8 cellular contexts compared by ENCODE assay signal in the genomic region with DNA sequence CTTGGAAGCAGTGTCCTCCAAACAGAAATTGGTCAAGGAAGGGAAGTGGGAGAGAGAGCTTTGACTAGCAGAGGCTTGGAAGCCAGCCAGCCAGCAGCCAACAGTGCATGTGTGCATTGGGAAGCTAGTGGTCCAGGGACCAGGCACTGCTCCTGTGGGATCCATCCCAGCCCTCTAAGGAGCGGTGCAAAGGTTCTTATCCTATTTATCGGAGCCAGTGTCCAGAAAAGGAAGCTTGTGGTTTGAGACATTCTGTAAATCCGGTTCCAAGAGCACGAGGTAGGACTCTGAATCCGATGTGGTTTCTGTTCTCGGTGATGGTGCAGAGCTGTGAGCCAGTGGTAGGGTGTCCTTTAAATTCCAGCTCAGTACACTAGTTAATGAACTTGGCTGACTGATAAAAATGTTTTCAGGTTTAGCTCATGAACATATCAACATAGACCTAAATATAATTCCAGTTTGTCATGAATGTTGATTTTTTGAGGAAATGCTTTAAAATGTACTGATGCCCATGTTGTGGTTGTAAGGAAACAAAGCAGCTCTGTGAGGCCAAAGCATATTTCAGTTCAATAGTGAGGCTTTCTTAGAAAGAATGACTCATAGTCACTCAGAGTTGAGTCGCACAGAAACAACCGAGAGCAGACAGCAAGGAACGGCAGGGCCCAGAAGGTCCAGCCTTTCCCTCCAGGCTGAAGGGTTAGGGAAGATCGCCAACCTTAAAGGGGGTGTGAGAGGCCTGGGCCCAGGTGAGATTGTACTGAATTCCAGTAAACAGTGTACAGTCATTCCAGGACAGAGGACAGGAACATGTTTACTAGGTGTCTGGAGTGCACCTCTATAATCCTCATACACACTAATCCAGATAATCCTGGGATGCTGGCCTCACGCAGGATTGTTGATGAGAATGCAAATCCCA. TPM values are rescaled to one million over a fixed set of nuclear protein-coding genes. Genes with fewer than 3 reads are reported as not detected.
DNase-seq lines count a peak whose midpoint lies in the region; ATAC-seq, FAIRE-seq and TF ChIP-seq lines count a peak whose summit lies in the region.

No MANE protein-coding gene starts in this region.

- H3K9ac ChIP-seq in keratinocyte (ENCODE audit: control insufficient read depth, extremely low read depth, insufficient read depth, low read length): peak overlapping the region; percentile 48

- peaks cover 26% of the 10 kb centered on the region for H3K4me1 Mint-ChIP-seq in stimulated activated naive CD8-positive, alpha-beta T cell treated with anti-CD3 and anti-CD28 coated beads, Interleukin-15, amount 100 ng/mL, for 72 hours

- peak overlapping the region; percentile 40 to 73 (median 56) for H3K27ac ChIP-seq in body of pancreas
- H3K27ac ChIP-seq in keratinocyte (ENCODE audit: control insufficient read depth, insufficient read depth, low read length): peak overlapping the region; percentile 70

- dilution Hi-C loops in keratinocyte (cut with MboI; ENCODE audit: extremely low pct_ligation_motif_present, low sequenced_read_pairs): no loop called here

- peak overlapping the region; percentile 72 for H3K4me2 ChIP-seq in keratinocyte (ENCODE audit: control insufficient read depth, extremely low read depth, insufficient read depth, low read depth, low read length)

- in situ Hi-C loops in ACHN (cut with HindIII; ENCODE audit: low pct_ligation_motif_present, low pct_unique_long_range_greater_than_20kb, low sequenced_read_pairs): no loop called here

- no peak overlapping the region for H2AFZ ChIP-seq in keratinocyte (ENCODE audit: control insufficient read depth, low read length)

- H3K9me3 Mint-ChIP-seq in stimulated activated naive CD8-positive, alpha-beta T cell treated with anti-CD3 and anti-CD28 coated beads, Interleukin-15, amount 100 ng/mL, for 72 hours: no peaks in the 10 kb centered on the region

- 41 to 47% methylated on average over 11 of the region's 11 CpGs for WGBS in body of pancreas, 2 donors

- H3K4me3 Mint-ChIP-seq in stimulated activated naive CD8-positive, alpha-beta T cell treated with anti-CD3 and anti-CD28 coated beads, Interleukin-15, amount 100 ng/mL, for 72 hours: peak overlapping the region; percentile 49 to 81

- peaks cover 7% of the 10 kb centered on the region for H3K4me1 ChIP-seq in body of pancreas
- H3K4me1 ChIP-seq in keratinocyte (ENCODE audit: control insufficient read depth, extremely low read depth, insufficient read depth, low read length): peaks cover 20% of the 10 kb centered on the region

- FAIRE-seq in keratinocyte (lab: Jason Lieb, UNC): peak; percentile 94

- DNase-seq in ACHN: peak; percentile 70
- peak; percentile 15 for DNase-seq in NCI-H2196 treated with DMSO at 0.1 percent for 48 hours (lab: John Stamatoyannopoulos, UW; ENCODE audit: unreplicated experiment)
- peak; percentile 30 to 56 (median 46) for DNase-seq in body of pancreas
- DNase-seq in keratinocyte (ENCODE audit: low read depth, low spot score): peak; percentile 70
- peak; percentile 30 to 47 for DNase-seq in stimulated activated naive CD8-positive, alpha-beta T cell treated with anti-CD3 and anti-CD28 coated beads, Interleukin-15, amount 100 ng/mL, for 72 hours
- DNase-seq in mesenteric fat pad (ENCODE audit: low spot score): no peak

- H3K27me3 ChIP-seq in body of pancreas (no peaks in the 10 kb centered on the region), keratinocyte (ENCODE audit: control insufficient read depth, extremely low read depth, insufficient read depth, low read length) (no peaks in the 10 kb centered on the region)

- peaks cover 6% of the 10 kb centered on the region for H3K9me1 ChIP-seq in keratinocyte (ENCODE audit: control insufficient read depth, extremely low read depth, insufficient read depth, low read length)

- peak; percentile 63 for ATAC-seq in GM18868 (IDR thresholded peaks at IDR 0.05; ENCODE audit: unreplicated experiment)
- peak; percentile 70 for ATAC-seq in body of pancreas
- ATAC-seq in stimulated activated naive CD8-positive, alpha-beta T cell treated with anti-CD3 and anti-CD28 coated beads, Interleukin-15, amount 100 ng/mL, for 72 hours: peak; percentile 93
- ATAC-seq in HG03139 (IDR thresholded peaks at IDR 0.05; ENCODE audit: unreplicated experiment): no peak

- peak overlapping the region; percentile 31 to 51 for H3K27ac Mint-ChIP-seq in stimulated activated naive CD8-positive, alpha-beta T cell treated with anti-CD3 and anti-CD28 coated beads, Interleukin-15, amount 100 ng/mL, for 72 hours

- H3K36me3 ChIP-seq in body of pancreas (replicated peaks in 1 of 2; ENCODE audit: insufficient read depth in 1 of 2, low read depth in 2 of 2): peaks cover 0 to 15% of the 10 kb centered on the region in 2 donors
- H3K36me3 ChIP-seq in keratinocyte (ENCODE audit: control insufficient read depth in 2 of 2, extremely low read depth in 1 of 2, insufficient read depth in 2 of 2, low read length in 2 of 2): peaks cover 5 to 14% of the 10 kb centered on the region in 2 experiments

- peaks cover 10% of the 10 kb centered on the region for H4K20me1 ChIP-seq in keratinocyte (ENCODE audit: control insufficient read depth, extremely low read depth, insufficient read depth, low read length)

- no peak for TF ChIP-seq POLR2A in body of pancreas (IDR thresholded peaks at IDR 0.05)

- H3K9me3 ChIP-seq in body of pancreas: no peaks in the 10 kb centered on the region
- H3K9me3 ChIP-seq in keratinocyte (ENCODE audit: control insufficient read depth, low read depth, low read length): no peaks in the 10 kb centered on the region

- intact Hi-C loops in body of pancreas (cut with DNase I): loop anchor here (10.0 kb wide), 1 partner anchor 112 kb away; no protein-coding TSS in a partner anchor

- H3K27me3 Mint-ChIP-seq in stimulated activated naive CD8-positive, alpha-beta T cell treated with anti-CD3 and anti-CD28 coated beads, Interleukin-15, amount 100 ng/mL, for 72 hours: no peaks in the 10 kb centered on the region

- no peaks in the 10 kb centered on the region for H3K79me2 ChIP-seq in keratinocyte (ENCODE audit: control insufficient read depth, insufficient read depth, low read length)

- TF ChIP-seq CTCF in body of pancreas (IDR thresholded peaks at IDR 0.05) (no peak), keratinocyte (optimal IDR thresholded peaks at IDR 0.05 in 1 of 3, IDR thresholded peaks at IDR 0.05 in 1 of 3, conservative IDR thresholded peaks at IDR 0.05 in 1 of 3; ENCODE audit: extremely low read depth in 1 of 3, insufficient read depth in 2 of 3, low read length in 3 of 3) (no peak)

- no peak overlapping the region for H3K4me3 ChIP-seq in body of pancreas
- peak overlapping the region in 2 of 3 experiments; percentile 25 to 37 for H3K4me3 ChIP-seq in keratinocyte (ENCODE audit: control insufficient read depth in 2 of 3, extremely low read depth in 1 of 3, insufficient read depth in 2 of 3, low read depth in 1 of 3, low read length in 3 of 3)

RNA-seq across cellular contexts. Expression of gene GARRE1, which starts 21.5 kb away (rescaled TPM):
- total RNA-seq in body of pancreas: 10 to 100 TPM; 17.1 to 26.4 TPM
- 4.9 to 5.7 TPM (median 5.1 TPM) in 3 replicates for polyA plus RNA-seq in keratinocyte
- 7.6 TPM for polyA plus RNA-seq in keratinocyte (2011; ENCODE audit: low read depth)
- 3.5 and 4.5 TPM in 2 replicates for polyA plus RNA-seq in keratinocyte (2011; cell fraction: cytosol; rRNA removed)
- polyA plus RNA-seq in keratinocyte (2011; cell fraction: nucleus; rRNA removed): 12.5 and 12.8 TPM in 2 replicates
- 5.4 and 9.7 TPM in 2 replicates for polyA plus RNA-seq in keratinocyte (2012; ENCODE audit: low replicate concordance)
- polyA minus RNA-seq in keratinocyte: 7.6 to 8.4 TPM (median 8.1 TPM) in 3 replicates
- 5.4 TPM for polyA minus RNA-seq in keratinocyte (2011; cell fraction: cytosol; rRNA and poly(A)+ RNA removed)
- 11.6 and 15.8 TPM in 2 replicates for polyA minus RNA-seq in keratinocyte (2011; cell fraction: nucleus; rRNA and poly(A)+ RNA removed)
- 37.7 TPM for total RNA-seq in mesenteric fat pad

Comparison
In these comparisons a context has a peak if more than half of its experiments do, and no peak if none do; other contexts are left out.
1. H3K4me3 ChIP-seq: peak in keratinocyte (2 of 3); none in body of pancreas (0 of 2).